ENCODE assay signal across 10 cellular contexts in genomic region chr17:44386182-44386525, GRCh38. TPM values are rescaled to one million over a fixed set of nuclear protein-coding genes. Genes with fewer than 3 reads are reported as not detected.
A peak's percentile ranks its signal among the peaks of the same experiment; 100 is the strongest.
DNase-seq lines count a peak whose midpoint lies in the region; ATAC-seq and TF ChIP-seq lines count a peak whose summit lies in the region.
"Had no signal": no experiment of that assay in that cellular context is flagged by ENCODE, and none has a peak within 500 bp of the region (broad histone marks: within the 10 kb centered on the region; RNA-seq: fewer than 3 reads in every experiment).

No MANE protein-coding gene starts in this region.

- H3K4me3 ChIP-seq in left ventricle myocardium inferior (peak overlapping the region; percentile 72), heart right ventricle (peak overlapping the region in 5 of 10 donors; percentile 51 to 60 (median 57)), left lung (peak overlapping the region; percentile 46 to 47), vagina (peak overlapping the region; percentile 52 to 56)

- H3K27me3 ChIP-seq in left ventricle myocardium inferior (ENCODE audit: low read depth) (peaks cover 36% of the 10 kb centered on the region), heart right ventricle (peaks cover 0 to 31% (median 14%) of the 10 kb centered on the region in 7 donors), left lung (peaks cover 0 to 49% of the 10 kb centered on the region in 2 donors), vagina (no peaks in the 10 kb centered on the region)
- H3K27me3 ChIP-seq: SJCRH30 had no signal

- peaks cover 7% of the 10 kb centered on the region for H3K27me3 Mint-ChIP-seq in activated naive CD8-positive, alpha-beta T cell

- no peaks in the 10 kb centered on the region for H3K9me3 Mint-ChIP-seq in activated naive CD8-positive, alpha-beta T cell (ENCODE audit: low read depth)

- 30 to 32% methylated on average over 10 of the region's 10 CpGs for WGBS in heart right ventricle, 2 donors

- TF ChIP-seq CTCF in left ventricle myocardium inferior (IDR thresholded peaks at IDR 0.05; ENCODE audit: borderline replicate concordance), result no peak
- no peak for TF ChIP-seq CTCF in heart right ventricle (IDR thresholded peaks at IDR 0.05)
- no peak for TF ChIP-seq CTCF in left lung (IDR thresholded peaks at IDR 0.05)
- no peak for TF ChIP-seq CTCF in vagina (IDR thresholded peaks at IDR 0.05)

- H3K36me3 ChIP-seq in left ventricle myocardium inferior, result peaks cover 3% of the 10 kb centered on the region
- H3K36me3 ChIP-seq in heart right ventricle, result no peaks in the 10 kb centered on the region
- no peaks in the 10 kb centered on the region for H3K36me3 ChIP-seq in left lung
- H3K36me3 ChIP-seq in vagina, result no peaks in the 10 kb centered on the region
- H3K36me3 ChIP-seq: SJCRH30 had no signal

- H3K4me3 Mint-ChIP-seq in activated naive CD8-positive, alpha-beta T cell, result peak overlapping the region; percentile 73

- DNase-seq in left ventricle myocardium inferior, result no peak
- no peak for DNase-seq in heart right ventricle
- DNase-seq in left lung, result no peak
- DNase-seq in vagina (ENCODE audit: extremely low spot score in 2 of 2), result no peak
- DNase-seq in NCI-H226, result no peak
- DNase-seq in HuH-7.5 (ENCODE audit: low spot score), result no peak
- no peak for DNase-seq in cerebellum (ENCODE audit: low spot score)
- DNase-seq: KG1, SJCRH30 had no signal

- no peak for ATAC-seq in heart right ventricle
- ATAC-seq in left lung, result no peak

- H3K4me1 Mint-ChIP-seq in activated naive CD8-positive, alpha-beta T cell (ENCODE audit: low read depth), result peaks cover 16% of the 10 kb centered on the region

- H3K27ac Mint-ChIP-seq in activated naive CD8-positive, alpha-beta T cell, result no peak overlapping the region

- no peaks in the 10 kb centered on the region for H3K36me3 Mint-ChIP-seq in activated naive CD8-positive, alpha-beta T cell

- TF ChIP-seq POLR2A in vagina (IDR thresholded peaks at IDR 0.05), result no peak

- intact Hi-C loops in left ventricle myocardium inferior (cut with micrococcal nuclease), result no loop called here
- intact Hi-C loops in heart right ventricle (cut with DNase I), result loop anchor here in 2 of 10 donors (5.0 to 10.0 kb wide), 2 partner anchors 91 to 119 kb away; partner anchors contain the start of gene GPATCH8 (in 1 of the 2)
- intact Hi-C loops in left lung (cut with DNase I), result no loop called here
- intact Hi-C loops in vagina (cut with DNase I), result no loop called here

- H3K27ac ChIP-seq in left ventricle myocardium inferior (replicated peaks) (no peak overlapping the region), heart right ventricle (no peak overlapping the region), left lung (no peak overlapping the region), vagina (no peak overlapping the region)
- H3K27ac ChIP-seq: SJCRH30 had no signal

- H3K9me3 ChIP-seq in left ventricle myocardium inferior (replicated peaks) (no peaks in the 10 kb centered on the region), heart right ventricle (no peaks in the 10 kb centered on the region), left lung (no peaks in the 10 kb centered on the region), vagina (no peaks in the 10 kb centered on the region)
- H3K9me3 ChIP-seq: SJCRH30 had no signal

- peaks cover 21% of the 10 kb centered on the region for H3K4me1 ChIP-seq in left ventricle myocardium inferior
- peaks cover 0 to 20% (median 13%) of the 10 kb centered on the region in 9 donors for H3K4me1 ChIP-seq in heart right ventricle
- peaks cover 12 to 17% of the 10 kb centered on the region in 2 donors for H3K4me1 ChIP-seq in left lung
- peaks cover 19% of the 10 kb centered on the region for H3K4me1 ChIP-seq in vagina
- H3K4me1 ChIP-seq: SJCRH30 had no signal

RNA-seq across cellular contexts. Expression of gene ITGA2B, which starts 3.3 kb away (rescaled TPM):
- total RNA-seq in left ventricle myocardium inferior (0.91 TPM), heart right ventricle (1 to 10 TPM in 1 of 10 donors, under 1 TPM in 8, not detected in 1; 0.18 to 1.2 (median 0.62) TPM), left lung (1 to 10 TPM; 3.2 to 6.7 TPM), vagina (2.0 TPM), cerebellum (4.7 TPM)
- 1 to 10 TPM in 1 of 2 donors, under 1 TPM in 1; 0.30 to 1.2 TPM for polyA plus RNA-seq in heart right ventricle

RNA-seq across cellular contexts. Expression of gene FAM171A2, which starts 22.5 kb away (rescaled TPM):
- total RNA-seq in left ventricle myocardium inferior, result 0.55 TPM
- under 1 TPM; 0.25 to 0.95 (median 0.46) TPM for total RNA-seq in heart right ventricle
- under 1 TPM; 0.29 to 0.57 TPM for polyA plus RNA-seq in heart right ventricle
- total RNA-seq in left lung, result 1 to 10 TPM; 1.4 to 4.3 TPM
- total RNA-seq in vagina, result 4.2 TPM
- 29.8 TPM for total RNA-seq in cerebellum

RNA-seq across cellular contexts. Expression of gene GRN, which starts 41.1 kb away (rescaled TPM):
- 160 TPM for total RNA-seq in left ventricle myocardium inferior
- 100 to 1,000 TPM; 113 to 303 (median 154) TPM for total RNA-seq in heart right ventricle
- 100 to 1,000 TPM in 1 of 2 donors, 10 to 100 TPM in 1; 41.5 to 103 TPM for polyA plus RNA-seq in heart right ventricle
- 100 to 1,000 TPM; 563 to 616 TPM for total RNA-seq in left lung
- total RNA-seq in vagina, result 268 TPM
- total RNA-seq in cerebellum, result 58.5 TPM
